1 cellular context compared by ENCODE assay signal in genomic region chr17:38657824-38658740, GRCh38.
TF ChIP-seq lines count a peak whose summit lies in the region.

No MANE protein-coding gene starts in this region.

TF ChIP-seq in HepG2, 621 proteins besides CTCF, POLR2A, EP300 and RAD21 (continued from another document and continues in another):
- TF ChIP-seq, protein P1, sequence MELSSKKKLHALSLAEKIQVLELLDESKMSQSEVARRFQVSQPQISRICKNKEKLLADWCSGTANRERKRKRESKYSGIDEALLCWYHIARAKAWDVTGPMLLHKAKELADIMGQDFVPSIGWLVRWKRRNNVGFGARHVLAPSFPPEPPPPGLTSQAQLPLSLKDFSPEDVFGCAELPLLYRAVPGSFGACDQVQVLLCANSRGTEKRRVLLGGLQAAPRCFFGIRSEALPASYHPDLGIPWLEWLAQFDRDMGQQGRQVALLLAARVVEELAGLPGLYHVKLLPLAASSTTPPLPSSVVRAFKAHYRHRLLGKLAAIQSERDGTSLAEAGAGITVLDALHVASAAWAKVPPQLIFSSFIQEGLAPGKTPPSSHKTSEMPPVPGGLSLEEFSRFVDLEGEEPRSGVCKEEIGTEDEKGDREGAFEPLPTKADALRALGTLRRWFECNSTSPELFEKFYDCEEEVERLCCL (CRISPR knock-in tag; IDR thresholded peaks at IDR 0.05; ENCODE audit: borderline replicate concordance) = 0 out of 2 replicates have a peak, but pooled peaks have one; percentile 8
- TF ChIP-seq ZNF883 (CRISPR knock-in tag; IDR thresholded peaks at IDR 0.05; ENCODE audit: not compliant biosample characterization) (peak; percentile 0), ZNF558 (CRISPR knock-in tag; IDR thresholded peaks at IDR 0.05; ENCODE audit: borderline replicate concordance) (no peak), ZZZ3 (CRISPR knock-in tag; IDR thresholded peaks at IDR 0.05; ENCODE audit: borderline replicate concordance) (0 out of 2 replicates have a peak, but pooled peaks have one; percentile 13), ATF7-NPFF (CRISPR knock-in tag; IDR thresholded peaks at IDR 0.05; ENCODE audit: low read depth) (peak; percentile 14; the same call in 1 of the 2 replicates), SP140L (CRISPR knock-in tag; IDR thresholded peaks at IDR 0.05; ENCODE audit: borderline replicate concordance) (no peak), SNRNP70 (IDR thresholded peaks at IDR 0.05; ENCODE audit: low read depth, low read length) (no peak), EHMT2 (IDR thresholded peaks at IDR 0.05; ENCODE audit: borderline replicate concordance, low read depth, low read length) (0 out of 2 replicates have a peak, but pooled peaks have one; percentile 12), REL (CRISPR knock-in tag; conservative IDR thresholded peaks at IDR 0.05) (0 out of 2 replicates have a peak, but pooled peaks have one; percentile 64), ZNF589 (CRISPR knock-in tag; conservative IDR thresholded peaks at IDR 0.05) (peak; percentile 75), NCOA1 (CRISPR knock-in tag; IDR thresholded peaks at IDR 0.05) (no peak), ZNF580 (CRISPR knock-in tag; IDR thresholded peaks at IDR 0.05; ENCODE audit: borderline replicate concordance, low read depth) (peak; percentile 43; the same call in 1 of the 2 replicates), ATF4 (CRISPR knock-in tag; IDR thresholded peaks at IDR 0.05) (no peak), DNMT1 (CRISPR knock-in tag; IDR thresholded peaks at IDR 0.05) (0 out of 2 replicates have a peak, but pooled peaks have one; percentile 30), MYC (CRISPR knock-in tag; IDR thresholded peaks at IDR 0.05; ENCODE audit: borderline replicate concordance) (peak; percentile 57; the same call in 1 of the 2 replicates), ZNF496 (CRISPR knock-in tag; IDR thresholded peaks at IDR 0.05; ENCODE audit: insufficient replicate concordance) (no peak), ZNF354B (CRISPR knock-in tag; IDR thresholded peaks at IDR 0.05) (peak; percentile 53; the same call in 1 of the 2 replicates), KLF12 (CRISPR knock-in tag; IDR thresholded peaks at IDR 0.05; ENCODE audit: borderline replicate concordance) (no peak), REPIN1 (CRISPR knock-in tag; IDR thresholded peaks at IDR 0.05; ENCODE audit: borderline replicate concordance, low read depth) (0 out of 2 replicates have a peak, but pooled peaks have one; percentile 38), HNRNPUL1 (IDR thresholded peaks at IDR 0.05; ENCODE audit: low read depth, low read length) (no peak), CBX2 (IDR thresholded peaks at IDR 0.05; ENCODE audit: low read depth, low read length) (no peak), CBX2 (CRISPR knock-in tag; IDR thresholded peaks at IDR 0.05; ENCODE audit: low read depth) (no peak), PHF5A (CRISPR knock-in tag; IDR thresholded peaks at IDR 0.05; ENCODE audit: low read depth, unreplicated experiment) (peak; percentile 33), CEBPB (IDR thresholded peaks at IDR 0.05; ENCODE audit: borderline replicate concordance, low read depth, low read length) (no peak), ZNF598 (CRISPR knock-in tag; IDR thresholded peaks at IDR 0.05; ENCODE audit: borderline replicate concordance) (no peak; the same call in 1 of the 2 replicates), ZNF160 (CRISPR knock-in tag; IDR thresholded peaks at IDR 0.05) (peak; percentile 29; the same call in 1 of the 2 replicates)
- TF ChIP-seq, protein P2, sequence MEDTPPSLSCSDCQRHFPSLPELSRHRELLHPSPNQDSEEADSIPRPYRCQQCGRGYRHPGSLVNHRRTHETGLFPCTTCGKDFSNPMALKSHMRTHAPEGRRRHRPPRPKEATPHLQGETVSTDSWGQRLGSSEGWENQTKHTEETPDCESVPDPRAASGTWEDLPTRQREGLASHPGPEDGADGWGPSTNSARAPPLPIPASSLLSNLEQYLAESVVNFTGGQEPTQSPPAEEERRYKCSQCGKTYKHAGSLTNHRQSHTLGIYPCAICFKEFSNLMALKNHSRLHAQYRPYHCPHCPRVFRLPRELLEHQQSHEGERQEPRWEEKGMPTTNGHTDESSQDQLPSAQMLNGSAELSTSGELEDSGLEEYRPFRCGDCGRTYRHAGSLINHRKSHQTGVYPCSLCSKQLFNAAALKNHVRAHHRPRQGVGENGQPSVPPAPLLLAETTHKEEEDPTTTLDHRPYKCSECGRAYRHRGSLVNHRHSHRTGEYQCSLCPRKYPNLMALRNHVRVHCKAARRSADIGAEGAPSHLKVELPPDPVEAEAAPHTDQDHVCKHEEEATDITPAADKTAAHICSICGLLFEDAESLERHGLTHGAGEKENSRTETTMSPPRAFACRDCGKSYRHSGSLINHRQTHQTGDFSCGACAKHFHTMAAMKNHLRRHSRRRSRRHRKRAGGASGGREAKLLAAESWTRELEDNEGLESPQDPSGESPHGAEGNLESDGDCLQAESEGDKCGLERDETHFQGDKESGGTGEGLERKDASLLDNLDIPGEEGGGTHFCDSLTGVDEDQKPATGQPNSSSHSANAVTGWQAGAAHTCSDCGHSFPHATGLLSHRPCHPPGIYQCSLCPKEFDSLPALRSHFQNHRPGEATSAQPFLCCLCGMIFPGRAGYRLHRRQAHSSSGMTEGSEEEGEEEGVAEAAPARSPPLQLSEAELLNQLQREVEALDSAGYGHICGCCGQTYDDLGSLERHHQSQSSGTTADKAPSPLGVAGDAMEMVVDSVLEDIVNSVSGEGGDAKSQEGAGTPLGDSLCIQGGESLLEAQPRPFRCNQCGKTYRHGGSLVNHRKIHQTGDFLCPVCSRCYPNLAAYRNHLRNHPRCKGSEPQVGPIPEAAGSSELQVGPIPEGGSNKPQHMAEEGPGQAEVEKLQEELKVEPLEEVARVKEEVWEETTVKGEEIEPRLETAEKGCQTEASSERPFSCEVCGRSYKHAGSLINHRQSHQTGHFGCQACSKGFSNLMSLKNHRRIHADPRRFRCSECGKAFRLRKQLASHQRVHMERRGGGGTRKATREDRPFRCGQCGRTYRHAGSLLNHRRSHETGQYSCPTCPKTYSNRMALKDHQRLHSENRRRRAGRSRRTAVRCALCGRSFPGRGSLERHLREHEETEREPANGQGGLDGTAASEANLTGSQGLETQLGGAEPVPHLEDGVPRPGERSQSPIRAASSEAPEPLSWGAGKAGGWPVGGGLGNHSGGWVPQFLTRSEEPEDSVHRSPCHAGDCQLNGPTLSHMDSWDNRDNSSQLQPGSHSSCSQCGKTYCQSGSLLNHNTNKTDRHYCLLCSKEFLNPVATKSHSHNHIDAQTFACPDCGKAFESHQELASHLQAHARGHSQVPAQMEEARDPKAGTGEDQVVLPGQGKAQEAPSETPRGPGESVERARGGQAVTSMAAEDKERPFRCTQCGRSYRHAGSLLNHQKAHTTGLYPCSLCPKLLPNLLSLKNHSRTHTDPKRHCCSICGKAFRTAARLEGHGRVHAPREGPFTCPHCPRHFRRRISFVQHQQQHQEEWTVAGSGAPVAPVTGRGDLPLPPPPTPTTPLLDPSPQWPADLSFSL (CRISPR knock-in tag; IDR thresholded peaks at IDR 0.05) = no peak
- TF ChIP-seq, protein P3, sequence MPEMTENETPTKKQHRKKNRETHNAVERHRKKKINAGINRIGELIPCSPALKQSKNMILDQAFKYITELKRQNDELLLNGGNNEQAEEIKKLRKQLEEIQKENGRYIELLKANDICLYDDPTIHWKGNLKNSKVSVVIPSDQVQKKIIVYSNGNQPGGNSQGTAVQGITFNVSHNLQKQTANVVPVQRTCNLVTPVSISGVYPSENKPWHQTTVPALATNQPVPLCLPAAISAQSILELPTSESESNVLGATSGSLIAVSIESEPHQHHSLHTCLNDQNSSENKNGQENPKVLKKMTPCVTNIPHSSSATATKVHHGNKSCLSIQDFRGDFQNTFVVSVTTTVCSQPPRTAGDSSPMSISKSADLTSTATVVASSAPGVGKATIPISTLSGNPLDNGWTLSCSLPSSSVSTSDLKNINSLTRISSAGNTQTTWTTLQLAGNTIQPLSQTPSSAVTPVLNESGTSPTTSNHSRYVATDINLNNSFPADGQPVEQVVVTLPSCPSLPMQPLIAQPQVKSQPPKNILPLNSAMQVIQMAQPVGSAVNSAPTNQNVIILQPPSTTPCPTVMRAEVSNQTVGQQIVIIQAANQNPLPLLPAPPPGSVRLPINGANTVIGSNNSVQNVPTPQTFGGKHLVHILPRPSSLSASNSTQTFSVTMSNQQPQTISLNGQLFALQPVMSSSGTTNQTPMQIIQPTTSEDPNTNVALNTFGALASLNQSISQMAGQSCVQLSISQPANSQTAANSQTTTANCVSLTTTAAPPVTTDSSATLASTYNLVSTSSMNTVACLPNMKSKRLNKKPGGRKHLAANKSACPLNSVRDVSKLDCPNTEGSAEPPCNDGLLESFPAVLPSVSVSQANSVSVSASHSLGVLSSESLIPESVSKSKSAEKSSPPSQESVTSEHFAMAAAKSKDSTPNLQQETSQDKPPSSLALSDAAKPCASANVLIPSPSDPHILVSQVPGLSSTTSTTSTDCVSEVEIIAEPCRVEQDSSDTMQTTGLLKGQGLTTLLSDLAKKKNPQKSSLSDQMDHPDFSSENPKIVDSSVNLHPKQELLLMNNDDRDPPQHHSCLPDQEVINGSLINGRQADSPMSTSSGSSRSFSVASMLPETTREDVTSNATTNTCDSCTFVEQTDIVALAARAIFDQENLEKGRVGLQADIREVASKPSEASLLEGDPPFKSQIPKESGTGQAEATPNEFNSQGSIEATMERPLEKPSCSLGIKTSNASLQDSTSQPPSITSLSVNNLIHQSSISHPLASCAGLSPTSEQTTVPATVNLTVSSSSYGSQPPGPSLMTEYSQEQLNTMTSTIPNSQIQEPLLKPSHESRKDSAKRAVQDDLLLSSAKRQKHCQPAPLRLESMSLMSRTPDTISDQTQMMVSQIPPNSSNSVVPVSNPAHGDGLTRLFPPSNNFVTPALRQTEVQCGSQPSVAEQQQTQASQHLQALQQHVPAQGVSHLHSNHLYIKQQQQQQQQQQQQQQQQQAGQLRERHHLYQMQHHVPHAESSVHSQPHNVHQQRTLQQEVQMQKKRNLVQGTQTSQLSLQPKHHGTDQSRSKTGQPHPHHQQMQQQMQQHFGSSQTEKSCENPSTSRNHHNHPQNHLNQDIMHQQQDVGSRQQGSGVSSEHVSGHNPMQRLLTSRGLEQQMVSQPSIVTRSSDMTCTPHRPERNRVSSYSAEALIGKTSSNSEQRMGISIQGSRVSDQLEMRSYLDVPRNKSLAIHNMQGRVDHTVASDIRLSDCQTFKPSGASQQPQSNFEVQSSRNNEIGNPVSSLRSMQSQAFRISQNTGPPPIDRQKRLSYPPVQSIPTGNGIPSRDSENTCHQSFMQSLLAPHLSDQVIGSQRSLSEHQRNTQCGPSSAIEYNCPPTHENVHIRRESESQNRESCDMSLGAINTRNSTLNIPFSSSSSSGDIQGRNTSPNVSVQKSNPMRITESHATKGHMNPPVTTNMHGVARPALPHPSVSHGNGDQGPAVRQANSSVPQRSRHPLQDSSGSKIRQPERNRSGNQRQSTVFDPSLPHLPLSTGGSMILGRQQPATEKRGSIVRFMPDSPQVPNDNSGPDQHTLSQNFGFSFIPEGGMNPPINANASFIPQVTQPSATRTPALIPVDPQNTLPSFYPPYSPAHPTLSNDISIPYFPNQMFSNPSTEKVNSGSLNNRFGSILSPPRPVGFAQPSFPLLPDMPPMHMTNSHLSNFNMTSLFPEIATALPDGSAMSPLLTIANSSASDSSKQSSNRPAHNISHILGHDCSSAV (CRISPR knock-in tag; IDR thresholded peaks at IDR 0.05; ENCODE audit: borderline replicate concordance) = peak; percentile 26; the same call in 1 of the 2 replicates
- TF ChIP-seq, protein P4, sequence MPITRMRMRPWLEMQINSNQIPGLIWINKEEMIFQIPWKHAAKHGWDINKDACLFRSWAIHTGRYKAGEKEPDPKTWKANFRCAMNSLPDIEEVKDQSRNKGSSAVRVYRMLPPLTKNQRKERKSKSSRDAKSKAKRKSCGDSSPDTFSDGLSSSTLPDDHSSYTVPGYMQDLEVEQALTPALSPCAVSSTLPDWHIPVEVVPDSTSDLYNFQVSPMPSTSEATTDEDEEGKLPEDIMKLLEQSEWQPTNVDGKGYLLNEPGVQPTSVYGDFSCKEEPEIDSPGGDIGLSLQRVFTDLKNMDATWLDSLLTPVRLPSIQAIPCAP (CRISPR knock-in tag; IDR thresholded peaks at IDR 0.05; ENCODE audit: low read depth) = peak; percentile 58; the same call in 1 of the 2 replicates
- TF ChIP-seq, protein P5, sequence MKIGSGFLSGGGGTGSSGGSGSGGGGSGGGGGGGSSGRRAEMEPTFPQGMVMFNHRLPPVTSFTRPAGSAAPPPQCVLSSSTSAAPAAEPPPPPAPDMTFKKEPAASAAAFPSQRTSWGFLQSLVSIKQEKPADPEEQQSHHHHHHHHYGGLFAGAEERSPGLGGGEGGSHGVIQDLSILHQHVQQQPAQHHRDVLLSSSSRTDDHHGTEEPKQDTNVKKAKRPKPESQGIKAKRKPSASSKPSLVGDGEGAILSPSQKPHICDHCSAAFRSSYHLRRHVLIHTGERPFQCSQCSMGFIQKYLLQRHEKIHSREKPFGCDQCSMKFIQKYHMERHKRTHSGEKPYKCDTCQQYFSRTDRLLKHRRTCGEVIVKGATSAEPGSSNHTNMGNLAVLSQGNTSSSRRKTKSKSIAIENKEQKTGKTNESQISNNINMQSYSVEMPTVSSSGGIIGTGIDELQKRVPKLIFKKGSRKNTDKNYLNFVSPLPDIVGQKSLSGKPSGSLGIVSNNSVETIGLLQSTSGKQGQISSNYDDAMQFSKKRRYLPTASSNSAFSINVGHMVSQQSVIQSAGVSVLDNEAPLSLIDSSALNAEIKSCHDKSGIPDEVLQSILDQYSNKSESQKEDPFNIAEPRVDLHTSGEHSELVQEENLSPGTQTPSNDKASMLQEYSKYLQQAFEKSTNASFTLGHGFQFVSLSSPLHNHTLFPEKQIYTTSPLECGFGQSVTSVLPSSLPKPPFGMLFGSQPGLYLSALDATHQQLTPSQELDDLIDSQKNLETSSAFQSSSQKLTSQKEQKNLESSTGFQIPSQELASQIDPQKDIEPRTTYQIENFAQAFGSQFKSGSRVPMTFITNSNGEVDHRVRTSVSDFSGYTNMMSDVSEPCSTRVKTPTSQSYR (CRISPR knock-in tag; IDR thresholded peaks at IDR 0.05; ENCODE audit: borderline replicate concordance) = no peak
- TF ChIP-seq, protein P6, sequence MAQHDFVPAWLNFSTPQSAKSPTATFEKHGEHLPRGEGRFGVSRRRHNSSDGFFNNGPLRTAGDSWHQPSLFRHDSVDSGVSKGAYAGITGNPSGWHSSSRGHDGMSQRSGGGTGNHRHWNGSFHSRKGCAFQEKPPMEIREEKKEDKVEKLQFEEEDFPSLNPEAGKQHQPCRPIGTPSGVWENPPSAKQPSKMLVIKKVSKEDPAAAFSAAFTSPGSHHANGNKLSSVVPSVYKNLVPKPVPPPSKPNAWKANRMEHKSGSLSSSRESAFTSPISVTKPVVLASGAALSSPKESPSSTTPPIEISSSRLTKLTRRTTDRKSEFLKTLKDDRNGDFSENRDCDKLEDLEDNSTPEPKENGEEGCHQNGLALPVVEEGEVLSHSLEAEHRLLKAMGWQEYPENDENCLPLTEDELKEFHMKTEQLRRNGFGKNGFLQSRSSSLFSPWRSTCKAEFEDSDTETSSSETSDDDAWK (CRISPR knock-in tag; IDR thresholded peaks at IDR 0.05) = no peak
